In genomic region chr3:62318752-62319569, GRCh38 we compare ENCODE assay signal across 8 cellular contexts. TPM values are rescaled to one million over a fixed set of nuclear protein-coding genes. Genes with fewer than 3 reads are reported as not detected.
A peak's percentile ranks its signal among the peaks of the same experiment; 100 is the strongest.
DNase-seq lines count a peak whose midpoint lies in the region; ATAC-seq, FAIRE-seq and TF ChIP-seq lines count a peak whose summit lies in the region.

No MANE protein-coding gene starts in this region.

- TF ChIP-seq POLR2A in GM12891 (IDR thresholded peaks at IDR 0.05; ENCODE audit: low read depth, low read length), result peak; percentile 45; the same call in 1 of the 2 replicates
- TF ChIP-seq POLR2A in HepG2 (IDR thresholded peaks at IDR 0.05; ENCODE audit: insufficient read depth in 1 of 2, low read depth in 2 of 2, low read length in 2 of 2), result no peak

- TF ChIP-seq EP300 in HepG2 (IDR thresholded peaks at IDR 0.05; ENCODE audit: low read depth in 2 of 2, low read length in 2 of 2) (no peak), HepG2 (CRISPR knock-in tag; IDR thresholded peaks at IDR 0.05; ENCODE audit: borderline replicate concordance) (no peak)

- H3K27ac ChIP-seq in dorsolateral prefrontal cortex, result peak overlapping the region in 51 of 59 donors; percentile 10 to 88 (median 69)
- H3K27ac ChIP-seq in HepG2 (ENCODE audit: extremely low read length, insufficient read depth, low read length), result no peak overlapping the region

- no peaks in the 10 kb centered on the region for H3K27me3 ChIP-seq in dorsolateral prefrontal cortex
- no peaks in the 10 kb centered on the region for H3K27me3 ChIP-seq in HepG2 (ENCODE audit: control insufficient read depth in 1 of 2, insufficient read depth in 2 of 2, low read length in 2 of 2)

- FAIRE-seq in GM12891 (lab: Jason Lieb, UNC) (peak; percentile 97), HepG2 (lab: Jason Lieb, UNC) (no peak)

- CTCF ChIA-PET in HepG2 (lab: Yijun Ruan, JAX; ENCODE audit: low intra/inter-chr PET ratio, low total read pairs), result no interaction called here

- DNase-seq in GM12891 (ENCODE audit: insufficient read length, low spot score), result peak; percentile 54
- peak; percentile 72 for DNase-seq in NCI-H2171 (lab: John Stamatoyannopoulos, UW)
- peak; percentile 70 to 73 for DNase-seq in activated CD4-positive, alpha-beta T cell treated with anti-CD3 and anti-CD28 coated beads, Interleukin-2, amount 50 U/mL, for 48 hours
- DNase-seq in dorsolateral prefrontal cortex, result peak; percentile 79 to 90 (median 85)
- peak; percentile 3 for DNase-seq in HepG2 (ENCODE audit: low spot score)
- DNase-seq in stimulated activated CD4-positive, alpha-beta T cell treated with anti-CD3 and anti-CD28 coated beads, Interleukin-2, amount 100 ng/mL, for 4 hours (ENCODE audit: low read depth), result peak; percentile 57
- no peak for DNase-seq in SKM-1 treated with dmso at 0.1 percent for 144 hours (lab: John Stamatoyannopoulos, UW; ENCODE audit: unreplicated experiment)

- in situ Hi-C loops in HepG2 (cut with HindIII; ENCODE audit: extremely low pct_ligation_motif_present, low pct_unique_long_range_greater_than_20kb), result no loop called here

- H3K9ac ChIP-seq in HepG2 (ENCODE audit: insufficient read depth, low read depth, low read length), result no peak overlapping the region

- no TSS peak for BruUV-seq in HepG2 (replicated peaks; lab: Mats Ljungman, UMichigan)

- H4K20me1 ChIP-seq in HepG2 (ENCODE audit: insufficient read depth, low read length), result no peaks in the 10 kb centered on the region

- TF ChIP-seq CTCF in dorsolateral prefrontal cortex (IDR thresholded peaks at IDR 0.05 in 54 of 56, conservative IDR thresholded peaks at IDR 0.05 in 2 of 56; ENCODE audit: low read depth in 1 of 56, partially characterized antibody in 56 of 56) (peak in 17 of 56 donors; percentile 8 to 37 (median 21)), HepG2 (CRISPR knock-in tag; IDR thresholded peaks at IDR 0.05) (no peak)

- intact Hi-C loops in dorsolateral prefrontal cortex (cut with DNase I), result loop anchor here in 1 of 2 donors (5.0 kb wide), 1 partner anchor 117 kb away; no protein-coding TSS in a partner anchor
- intact Hi-C loops in HepG2 (cut with micrococcal nuclease; ENCODE audit: unreplicated experiment), result no loop called here

- no peaks in the 10 kb centered on the region for H3K79me2 ChIP-seq in HepG2 (ENCODE audit: insufficient read depth, low read length)

- no peaks in the 10 kb centered on the region for H3K36me3 ChIP-seq in HepG2 (replicated peaks in 1 of 2; ENCODE audit: control insufficient read depth in 1 of 2, insufficient read depth in 2 of 2, low read length in 2 of 2)

- no peaks in the 10 kb centered on the region for H3K4me1 ChIP-seq in HepG2 (ENCODE audit: insufficient read depth, low read length)

- no peak for TF ChIP-seq RAD21 in HepG2 (CRISPR knock-in tag; IDR thresholded peaks at IDR 0.05)

- no peaks in the 10 kb centered on the region for H3K9me3 ChIP-seq in HepG2 (ENCODE audit: low read length)

- POLR2A ChIA-PET in HepG2 (lab: Yijun Ruan, JAX), result no interaction called here

- H2AFZ ChIP-seq in HepG2 (ENCODE audit: low read length), result no peak overlapping the region

- ATAC-seq in HG02840 (IDR thresholded peaks at IDR 0.05; ENCODE audit: low FRiP score, unreplicated experiment) (peak; percentile 72), HepG2 (no peak)

- H3K4me2 ChIP-seq in HepG2 (ENCODE audit: low read depth, low read length), result no peak overlapping the region

- 74% methylated on average over 59 of the region's 60 CpGs for WGBS in HepG2 (ENCODE audit: low lambda C conversion rate)

- H3K4me3 ChIP-seq in dorsolateral prefrontal cortex (peak overlapping the region; percentile 51 to 86 (median 75)), HepG2 (replicated peaks in 1 of 3; ENCODE audit: insufficient read depth in 1 of 3, low read depth in 2 of 3, low read length in 3 of 3) (no peak overlapping the region)

TF ChIP-seq in GM12891, 5 proteins besides CTCF, POLR2A, EP300 and RAD21:
- TF ChIP-seq POLR2AphosphoS5 (IDR thresholded peaks at IDR 0.05; ENCODE audit: low read depth, low read length), result no peak
- no peak for TF ChIP-seq SPI1 (IDR thresholded peaks at IDR 0.05; ENCODE audit: low read depth, low read length)
- no peak for TF ChIP-seq POU2F2 (IDR thresholded peaks at IDR 0.05; ENCODE audit: low read depth, low read length)
- TF ChIP-seq TAF1 (IDR thresholded peaks at IDR 0.05; ENCODE audit: low read depth, low read length), result no peak
- no peak for TF ChIP-seq PAX5 (IDR thresholded peaks at IDR 0.05; ENCODE audit: insufficient read depth, low read length, severe bottlenecking)

TF ChIP-seq in HepG2, 621 proteins besides CTCF, POLR2A, EP300 and RAD21 (continues in another document):
- no peak for TF ChIP-seq CAMTA2 (CRISPR knock-in tag; IDR thresholded peaks at IDR 0.05; ENCODE audit: borderline replicate concordance)
- TF ChIP-seq, protein P1, sequence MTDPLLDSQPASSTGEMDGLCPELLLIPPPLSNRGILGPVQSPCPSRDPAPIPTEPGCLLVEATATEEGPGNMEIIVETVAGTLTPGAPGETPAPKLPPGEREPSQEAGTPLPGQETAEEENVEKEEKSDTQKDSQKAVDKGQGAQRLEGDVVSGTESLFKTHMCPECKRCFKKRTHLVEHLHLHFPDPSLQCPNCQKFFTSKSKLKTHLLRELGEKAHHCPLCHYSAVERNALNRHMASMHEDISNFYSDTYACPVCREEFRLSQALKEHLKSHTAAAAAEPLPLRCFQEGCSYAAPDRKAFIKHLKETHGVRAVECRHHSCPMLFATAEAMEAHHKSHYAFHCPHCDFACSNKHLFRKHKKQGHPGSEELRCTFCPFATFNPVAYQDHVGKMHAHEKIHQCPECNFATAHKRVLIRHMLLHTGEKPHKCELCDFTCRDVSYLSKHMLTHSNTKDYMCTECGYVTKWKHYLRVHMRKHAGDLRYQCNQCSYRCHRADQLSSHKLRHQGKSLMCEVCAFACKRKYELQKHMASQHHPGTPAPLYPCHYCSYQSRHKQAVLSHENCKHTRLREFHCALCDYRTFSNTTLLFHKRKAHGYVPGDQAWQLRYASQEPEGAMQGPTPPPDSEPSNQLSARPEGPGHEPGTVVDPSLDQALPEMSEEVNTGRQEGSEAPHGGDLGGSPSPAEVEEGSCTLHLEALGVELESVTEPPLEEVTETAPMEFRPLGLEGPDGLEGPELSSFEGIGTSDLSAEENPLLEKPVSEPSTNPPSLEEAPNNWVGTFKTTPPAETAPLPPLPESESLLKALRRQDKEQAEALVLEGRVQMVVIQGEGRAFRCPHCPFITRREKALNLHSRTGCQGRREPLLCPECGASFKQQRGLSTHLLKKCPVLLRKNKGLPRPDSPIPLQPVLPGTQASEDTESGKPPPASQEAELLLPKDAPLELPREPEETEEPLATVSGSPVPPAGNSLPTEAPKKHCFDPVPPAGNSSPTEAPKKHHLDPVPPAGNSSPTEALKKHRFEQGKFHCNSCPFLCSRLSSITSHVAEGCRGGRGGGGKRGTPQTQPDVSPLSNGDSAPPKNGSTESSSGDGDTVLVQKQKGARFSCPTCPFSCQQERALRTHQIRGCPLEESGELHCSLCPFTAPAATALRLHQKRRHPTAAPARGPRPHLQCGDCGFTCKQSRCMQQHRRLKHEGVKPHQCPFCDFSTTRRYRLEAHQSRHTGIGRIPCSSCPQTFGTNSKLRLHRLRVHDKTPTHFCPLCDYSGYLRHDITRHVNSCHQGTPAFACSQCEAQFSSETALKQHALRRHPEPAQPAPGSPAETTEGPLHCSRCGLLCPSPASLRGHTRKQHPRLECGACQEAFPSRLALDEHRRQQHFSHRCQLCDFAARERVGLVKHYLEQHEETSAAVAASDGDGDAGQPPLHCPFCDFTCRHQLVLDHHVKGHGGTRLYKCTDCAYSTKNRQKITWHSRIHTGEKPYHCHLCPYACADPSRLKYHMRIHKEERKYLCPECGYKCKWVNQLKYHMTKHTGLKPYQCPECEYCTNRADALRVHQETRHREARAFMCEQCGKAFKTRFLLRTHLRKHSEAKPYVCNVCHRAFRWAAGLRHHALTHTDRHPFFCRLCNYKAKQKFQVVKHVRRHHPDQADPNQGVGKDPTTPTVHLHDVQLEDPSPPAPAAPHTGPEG (CRISPR knock-in tag; IDR thresholded peaks at IDR 0.05), result no peak
- peak; percentile 85 for TF ChIP-seq CREB1 (IDR thresholded peaks at IDR 0.05)
- no peak for TF ChIP-seq CREB1 (CRISPR knock-in tag; IDR thresholded peaks at IDR 0.05)
- TF ChIP-seq ZNF20 (CRISPR knock-in tag; IDR thresholded peaks at IDR 0.05), result no peak

RNA-seq across cellular contexts. Expression of gene FEZF2, which starts 54.4 kb away (rescaled TPM):
- not detected for polyA plus RNA-seq in GM12891 (2012; ENCODE audit: low read depth, missing spikeins)
- 10 to 100 TPM in 97 of 120 experiments, 1 to 10 TPM in 23; 3.6 to 23.7 (median 14.6) TPM for total RNA-seq in dorsolateral prefrontal cortex
- not detected in 2 replicates for total RNA-seq in HepG2 (2016; rRNA removed; fragmentation: Illumina TruSeq; extraction: Trizol)
- not detected in 2 replicates for total RNA-seq in HepG2 (2016; cell fraction: cytosol; rRNA removed; fragmentation: Illumina TruSeq; extraction: Trizol; ENCODE audit: low read depth)
- total RNA-seq in HepG2 (2016; cell fraction: insoluble cytoplasmic fraction; rRNA removed; fragmentation: Illumina TruSeq; extraction: Trizol), result not detected in 2 replicates
- total RNA-seq in HepG2 (2016; cell fraction: membrane; rRNA removed; fragmentation: Illumina TruSeq; extraction: Trizol), result not detected in 2 replicates
- total RNA-seq in HepG2 (2016; cell fraction: nucleus; rRNA removed; fragmentation: Illumina TruSeq; extraction: Trizol), result not detected in 2 replicates
- not detected in 2 replicates for polyA plus RNA-seq in HepG2 (2011; rRNA removed)
- polyA plus RNA-seq in HepG2 (2011; cell fraction: cytosol; rRNA removed), result not detected in 2 replicates
- polyA plus RNA-seq in HepG2 (2011; cell fraction: nucleus; rRNA removed), result not detected in 2 replicates
- not detected in 2 replicates for polyA plus RNA-seq in HepG2 (2012)
- polyA plus RNA-seq in HepG2 (2016; cell fraction: cytosol; fragmentation: Illumina TruSeq; extraction: Trizol; ENCODE audit: low read depth), result not detected in 2 replicates
- polyA plus RNA-seq in HepG2 (2016; cell fraction: insoluble cytoplasmic fraction; fragmentation: Illumina TruSeq; extraction: Trizol; ENCODE audit: low read depth), result not detected in 2 replicates
- not detected in 2 replicates for polyA plus RNA-seq in HepG2 (2016; cell fraction: membrane; fragmentation: Illumina TruSeq; extraction: Trizol; ENCODE audit: low read depth)
- not detected in 2 replicates for polyA plus RNA-seq in HepG2 (2016; cell fraction: nucleus; fragmentation: Illumina TruSeq; extraction: Trizol; ENCODE audit: insufficient read depth, low read depth)
- polyA minus RNA-seq in HepG2 (2011; rRNA and poly(A)+ RNA removed; ENCODE audit: low replicate concordance), result not detected in 2 replicates
- polyA minus RNA-seq in HepG2 (2011; cell fraction: cytosol; rRNA and poly(A)+ RNA removed), result not detected in 2 replicates
- polyA minus RNA-seq in HepG2 (2011; cell fraction: nucleus; rRNA and poly(A)+ RNA removed), result not detected in 2 replicates

Comparison
In these comparisons a context has a peak if more than half of its experiments do, and no peak if none do; other contexts are left out.
1. H3K4me3 ChIP-seq: peak in dorsolateral prefrontal cortex (59 of 59); none in HepG2 (0 of 3).
2. RNA of gene FEZF2, which starts 54.4 kb away (total RNA-seq): 3.6 to 23.7 TPM in dorsolateral prefrontal cortex; not detected in HepG2; every median in the first group is over 4 times any median in the second.